In genomic region chr7:149782682-149783345, GRCh38 we compare ENCODE assay signal across 23 cellular contexts. TPM values are rescaled to one million over a fixed set of nuclear protein-coding genes. Genes with fewer than 3 reads are reported as not detected.
"Had no signal": no experiment of that assay in that cellular context is flagged by ENCODE, and none has a peak within 500 bp of the region (broad histone marks: within the 10 kb centered on the region; RNA-seq: fewer than 3 reads in every experiment).

No MANE protein-coding gene starts in this region.

- H3K4me3 ChIP-seq: ascending aorta, body of pancreas, Peyer's patch had no signal

- H3K4me1 ChIP-seq: ascending aorta, body of pancreas, Peyer's patch had no signal

- ATAC-seq: activated CD8-positive, alpha-beta memory T cell treated with anti-CD3 and anti-CD28 coated beads, Interleukin-2, amount 10 ng/mL, durations not matched to agents 7 days and 5 days; activated naive CD4-positive, alpha-beta T cell treated with anti-CD3 and anti-CD28 coated beads, Interleukin-2, amount 50 U/mL, for 72 hours; activated naive CD8-positive, alpha-beta T cell treated with anti-CD3 and anti-CD28 coated beads, Interleukin-2, amount 50 U/mL, for 24 hours; body of pancreas; T-helper 17 cell had no signal

- H3K27me3 ChIP-seq: ascending aorta, body of pancreas, Peyer's patch had no signal

- DNase-seq: activated B cell treated with CpG ODN at 0.5 μM for 24 hours; activated CD4-positive, alpha-beta T cell treated with anti-CD3 and anti-CD28 coated beads for 1 hour; activated CD4-positive, alpha-beta T cell treated with anti-CD3 and anti-CD28 coated beads, Interleukin-2, amount 10 ng/mL, durations not matched to agents 24 days and 14 days; activated CD4-positive, alpha-beta T cell treated with anti-CD3 and anti-CD28 coated beads, Interleukin-2, amount 50 U/mL, for 48 hours; activated CD8-positive, alpha-beta memory T cell treated with anti-CD3 and anti-CD28 coated beads, Interleukin-2, amount 10 ng/mL, durations not matched to agents 7 days and 5 days; activated effector memory CD4-positive, alpha-beta T cell treated with Interleukin-2 at 50 U/mL for 16 hours; activated naive CD4-positive, alpha-beta T cell treated with Interleukin-2 at 50 U/mL for 16 hours; activated naive CD8-positive, alpha-beta T cell treated with anti-CD3 and anti-CD28 coated beads, Interleukin-2, amount 50 U/mL, for 24 hours; activated T-cell treated with anti-CD3 and anti-CD28 coated beads, Interleukin-2, amount 50 U/mL, for 24 hours; amniotic stem cell; body of pancreas; MM.1S; NCI-H1105; NCI-H1436; NCI-H1694 treated with DMSO at 0.1 percent for 48 hours; NCI-H2029 treated with DMSO at 0.1 percent for 48 hours; NCI-H510A treated with DMSO at 0.1 percent for 48 hours; Peyer's patch; SIG-M5; T-helper 17 cell; T-helper 9 cell had no signal

- H3K9me3 ChIP-seq: ascending aorta, body of pancreas, Peyer's patch had no signal

- H3K27ac ChIP-seq: ascending aorta, body of pancreas, Peyer's patch had no signal

- H3K36me3 ChIP-seq: ascending aorta, Peyer's patch had no signal

RNA-seq across cellular contexts. Expression of gene ZNF467, which starts 9.4 kb away (rescaled TPM):
- total RNA-seq: activated CD8-positive, alpha-beta memory T cell treated with anti-CD3 and anti-CD28 coated beads, Interleukin-2, amount 10 ng/mL, durations not matched to agents 7 days and 5 days had no signal
